In genomic region chr9:127578952-127579853, GRCh38 we compare ENCODE assay signal across 1 cellular context.
TF ChIP-seq lines count a peak whose summit lies in the region.

No MANE protein-coding gene starts in this region.

TF ChIP-seq in HepG2, 621 proteins besides CTCF, POLR2A, EP300 and RAD21 (continued from another document and continues in another):
- TF ChIP-seq RXRB (CRISPR knock-in tag; IDR thresholded peaks at IDR 0.05; ENCODE audit: borderline replicate concordance) (peak; percentile 85), ZNF850 (CRISPR knock-in tag; conservative IDR thresholded peaks at IDR 0.05) (no peak), NCOA2 (CRISPR knock-in tag; IDR thresholded peaks at IDR 0.05) (peak; percentile 61), ZNF382 (CRISPR knock-in tag; IDR thresholded peaks at IDR 0.05; ENCODE audit: borderline replicate concordance) (no peak), SRSF9 (IDR thresholded peaks at IDR 0.05; ENCODE audit: borderline replicate concordance, insufficient read depth, low read depth, low read length, poor library complexity, severe bottlenecking) (no peak), ZNF280D (CRISPR knock-in tag; IDR thresholded peaks at IDR 0.05) (peak; percentile 45; the same call in 1 of the 2 replicates), SP2 (CRISPR knock-in tag; IDR thresholded peaks at IDR 0.05) (no peak), ARID2 (CRISPR knock-in tag; IDR thresholded peaks at IDR 0.05; ENCODE audit: borderline replicate concordance) (no peak), KDM6A (CRISPR knock-in tag; IDR thresholded peaks at IDR 0.05; ENCODE audit: low read depth) (peak; percentile 41; the same call in 1 of the 2 replicates), DDIT3 (CRISPR knock-in tag; IDR thresholded peaks at IDR 0.05) (no peak), TEAD2 (CRISPR knock-in tag; IDR thresholded peaks at IDR 0.05) (no peak), HNRNPLL (IDR thresholded peaks at IDR 0.05; ENCODE audit: low read depth, low read length, poor library complexity, severe bottlenecking) (peak; percentile 54), BRD4 (CRISPR knock-in tag; IDR thresholded peaks at IDR 0.05) (no peak), ZNF275 (CRISPR knock-in tag; IDR thresholded peaks at IDR 0.05; ENCODE audit: borderline replicate concordance) (no peak), RELA (CRISPR knock-in tag; IDR thresholded peaks at IDR 0.05) (no peak), HNF1B (CRISPR knock-in tag; IDR thresholded peaks at IDR 0.05) (0 out of 2 replicates have a peak, but pooled peaks have one; percentile 36), ZNF296 (CRISPR knock-in tag; conservative IDR thresholded peaks at IDR 0.05) (0 out of 2 replicates have a peak, but pooled peaks have one; percentile 29), HNF4G (IDR thresholded peaks at IDR 0.05; ENCODE audit: borderline replicate concordance, low read depth, low read length) (no peak; the same call in 1 of the 2 replicates), HNF4G (CRISPR knock-in tag; IDR thresholded peaks at IDR 0.05; ENCODE audit: borderline replicate concordance, low read depth) (peak; percentile 62; the same call in 1 of the 2 replicates), HIC2 (CRISPR knock-in tag; IDR thresholded peaks at IDR 0.05; ENCODE audit: low read depth) (peak; percentile 94), SMAD1 (CRISPR knock-in tag; IDR thresholded peaks at IDR 0.05; ENCODE audit: borderline replicate concordance, low read depth) (peak; percentile 58; the same call in 1 of the 2 replicates), MAFF (IDR thresholded peaks at IDR 0.05; ENCODE audit: low read depth, low read length) (peak; percentile 21; the same call in 1 of the 2 replicates), NR2F6 (IDR thresholded peaks at IDR 0.05) (no peak), NR2F6 (CRISPR knock-in tag; IDR thresholded peaks at IDR 0.05) (peak; percentile 36; the same call in 1 of the 2 replicates), ZNF292 (CRISPR knock-in tag; IDR thresholded peaks at IDR 0.05; ENCODE audit: borderline replicate concordance, low read depth) (peak; percentile 89), TARDBP (CRISPR knock-in tag; IDR thresholded peaks at IDR 0.05) (peak; percentile 54; the same call in 1 of the 2 replicates), ZFY (CRISPR knock-in tag; IDR thresholded peaks at IDR 0.05) (peak; percentile 47), SRY (CRISPR knock-in tag; IDR thresholded peaks at IDR 0.05) (0 out of 2 replicates have a peak, but pooled peaks have one; percentile 22), HDAC1 (CRISPR knock-in tag; IDR thresholded peaks at IDR 0.05) (peak; percentile 88), TFE3 (CRISPR knock-in tag; IDR thresholded peaks at IDR 0.05) (peak; percentile 68), ATF3 (CRISPR knock-in tag; IDR thresholded peaks at IDR 0.05) (peak; percentile 67; the same call in 1 of the 2 replicates), ZNF878 (CRISPR knock-in tag; IDR thresholded peaks at IDR 0.05) (peak; percentile 54; the same call in 1 of the 2 replicates), ZMYM2 (CRISPR knock-in tag; IDR thresholded peaks at IDR 0.05) (no peak), TOE1 (CRISPR knock-in tag; IDR thresholded peaks at IDR 0.05) (no peak), STAT5B (CRISPR knock-in tag; IDR thresholded peaks at IDR 0.05) (no peak), TEAD3 (CRISPR knock-in tag; optimal IDR thresholded peaks at IDR 0.05; ENCODE audit: borderline replicate concordance) (peak; percentile 58), ZBTB40 (IDR thresholded peaks at IDR 0.05) (no peak), ZBTB40 (CRISPR knock-in tag; IDR thresholded peaks at IDR 0.05) (no peak; the same call in 1 of the 2 replicates), ZNF768 (CRISPR knock-in tag; IDR thresholded peaks at IDR 0.05) (peak; percentile 49), ZNF530 (CRISPR knock-in tag; IDR thresholded peaks at IDR 0.05; ENCODE audit: low read depth) (no peak), LBX2 (CRISPR knock-in tag; IDR thresholded peaks at IDR 0.05; ENCODE audit: borderline replicate concordance) (no peak), ZNF713 (CRISPR knock-in tag; IDR thresholded peaks at IDR 0.05) (no peak; the same call in 1 of the 2 replicates)
